Comparison of ENCODE assay signal across 13 cellular contexts in the genomic region with DNA sequence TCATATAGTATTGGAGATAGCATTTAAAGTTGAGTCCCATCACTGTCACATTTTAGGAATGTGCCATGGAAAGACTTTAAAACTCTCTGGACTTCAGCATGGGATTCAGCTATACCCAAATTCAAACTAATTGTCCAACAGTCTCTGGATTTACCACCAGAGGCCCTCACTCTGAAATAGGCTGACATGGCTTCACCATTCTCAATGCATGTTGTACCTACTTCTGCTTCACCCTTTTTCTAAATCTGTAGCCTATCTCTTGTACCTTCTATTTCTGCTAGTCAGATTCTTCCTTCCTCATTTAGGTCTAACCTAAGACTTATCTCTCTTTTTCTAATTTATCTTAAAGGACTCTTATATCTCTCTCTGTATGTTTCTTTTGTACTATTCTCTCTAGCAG.
DNase-seq lines count a peak whose midpoint lies in the region; ATAC-seq, FAIRE-seq and TF ChIP-seq lines count a peak whose summit lies in the region.
"Had no signal": no experiment of that assay in that cellular context is flagged by ENCODE, and none has a peak within 500 bp of the region (broad histone marks: within the 10 kb centered on the region; RNA-seq: fewer than 3 reads in every experiment).

No MANE protein-coding gene starts in this region.

- no peaks in the 10 kb centered on the region for H3K79me2 ChIP-seq in GM12878 (ENCODE audit: control insufficient read depth, insufficient read depth, low read length)

- peak; percentile 11 for DNase-seq in SIG-M5 treated with dmso at 0.1 percent for 504 hours (lab: John Stamatoyannopoulos, UW; ENCODE audit: unreplicated experiment)
- no peak for DNase-seq in SIG-M5 (lab: John Stamatoyannopoulos, UW)
- peak; percentile 22 for DNase-seq in KBM-7
- no peak for DNase-seq in GM12878 (ENCODE audit: low read depth, low spot score)
- no peak for DNase-seq in osteocyte (ENCODE audit: extremely low spot score, unreplicated experiment)
- DNase-seq in H54 (ENCODE audit: insufficient read length, low spot score) = no peak
- DNase-seq: activated CD8-positive, alpha-beta memory T cell treated with anti-CD3 and anti-CD28 coated beads, Interleukin-2, amount 50 U/mL, for 4 hours; central memory CD4-positive, alpha-beta T cell; NCI-H187 treated with DMSO at 0.1 percent for 48 hours had no signal

- no peaks in the 10 kb centered on the region for H3K27me3 ChIP-seq in GM12878 (replicated peaks in 1 of 2; ENCODE audit: control insufficient read depth in 2 of 2, insufficient read depth in 2 of 2, low read length in 1 of 2)
- H3K27me3 ChIP-seq: BLaER1, SJSA1 had no signal

- peaks cover 5% of the 10 kb centered on the region for H3K4me1 Mint-ChIP-seq in osteocyte (ENCODE audit: unreplicated experiment)

- no peak overlapping the region for H3K4me3 ChIP-seq in GM12878
- H3K4me3 ChIP-seq: BLaER1, SJSA1 had no signal

- no peaks in the 10 kb centered on the region for H3K9me3 ChIP-seq in GM12878 (replicated peaks; ENCODE audit: control insufficient read depth, insufficient read depth, low read length)
- H3K9me3 ChIP-seq: BLaER1, SJSA1 had no signal

- FAIRE-seq in GM12878 (lab: Jason Lieb, UNC) (no peak), H54 (lab: Jason Lieb, UNC) (no peak)

- TF ChIP-seq RAD21 in GM12878 (IDR thresholded peaks at IDR 0.05; ENCODE audit: insufficient read depth, low read depth, low read length) = 0 out of 2 replicates have a peak, but pooled peaks have one; percentile 11

- H2AFZ ChIP-seq in GM12878 (ENCODE audit: control insufficient read depth, low read depth, low read length) = no peak overlapping the region

- TF ChIP-seq POLR2A in GM12878 (IDR thresholded peaks at IDR 0.05; ENCODE audit: low read depth, low read length) (no peak), H54 (IDR thresholded peaks at IDR 0.05; ENCODE audit: low read depth, low read length) (no peak)

- H3K27ac ChIP-seq in GM12878 (ENCODE audit: control insufficient read depth, insufficient read depth) = no peak overlapping the region
- H3K27ac ChIP-seq: BLaER1, SJSA1 had no signal

- ATAC-seq in GM12878 (peak; percentile 58), HG02884 (IDR thresholded peaks at IDR 0.05; ENCODE audit: unreplicated experiment) (no peak), GM18868 (IDR thresholded peaks at IDR 0.05; ENCODE audit: unreplicated experiment) (no peak)

- in situ Hi-C loops in KBM-7 (cut with MboI; ENCODE audit: low pct_unique_long_range_greater_than_20kb, low sequenced_read_pairs) = no loop called here
- in situ Hi-C loops in GM12878 (cut with MboI) = loop anchor here (25.0 kb wide), 1 partner anchor 444 kb away; no protein-coding TSS in a partner anchor

- no peak overlapping the region for H3K4me3 Mint-ChIP-seq in osteocyte (ENCODE audit: unreplicated experiment)

- H3K36me3 ChIP-seq in GM12878 (ENCODE audit: control insufficient read depth in 2 of 2, insufficient read depth in 2 of 2, low read length in 1 of 2) = no peaks in the 10 kb centered on the region
- H3K36me3 ChIP-seq: SJSA1 had no signal

- H3K4me1 ChIP-seq in GM12878 (ENCODE audit: control insufficient read depth, insufficient read depth, low read length) = no peaks in the 10 kb centered on the region
- H3K4me1 ChIP-seq: SJSA1 had no signal

- BruUV-seq in GM12878 (replicated peaks; lab: Mats Ljungman, UMichigan) = no TSS peak

- no peak overlapping the region for H3K27ac Mint-ChIP-seq in osteocyte (ENCODE audit: unreplicated experiment)

- intact Hi-C loops in GM12878 (cut with micrococcal nuclease; ENCODE audit: unreplicated experiment) = no loop called here

- H3K9me3 Mint-ChIP-seq in osteocyte (ENCODE audit: unreplicated experiment) = no peaks in the 10 kb centered on the region

- H4K20me1 ChIP-seq in GM12878 (ENCODE audit: control insufficient read depth, insufficient read depth) = no peaks in the 10 kb centered on the region
- H4K20me1 ChIP-seq: BLaER1 had no signal

- TF ChIP-seq CTCF in GM12878 (IDR thresholded peaks at IDR 0.05 in 2 of 3, conservative IDR thresholded peaks at IDR 0.05 in 1 of 3; ENCODE audit: control insufficient read depth in 2 of 3, extremely low read depth in 1 of 3, insufficient read depth in 1 of 3, low read depth in 3 of 3, low read length in 3 of 3) (no peak), osteocyte (IDR thresholded peaks at IDR 0.05) (peak; percentile 45)

- no peaks in the 10 kb centered on the region for H3K36me3 Mint-ChIP-seq in osteocyte (ENCODE audit: unreplicated experiment)

- H3K4me2 ChIP-seq in GM12878 (ENCODE audit: control insufficient read depth, insufficient read depth) = no peak overlapping the region
- H3K4me2 ChIP-seq: BLaER1 had no signal

- no peak for TF ChIP-seq EP300 in GM12878 (IDR thresholded peaks at IDR 0.05; ENCODE audit: borderline replicate concordance in 1 of 2, control insufficient read depth in 1 of 2, low read depth in 2 of 2, low read length in 2 of 2)

- CTCF ChIA-PET in GM12878 (lab: Yijun Ruan, JAX) = no interaction called here

- POLR2A ChIA-PET in GM12878 (lab: Charles Lee) = no interaction called here

- RAD21 ChIA-PET in GM12878 (lab: Charles Lee; ENCODE audit: unreplicated experiment) = no interaction called here

- H3K9ac ChIP-seq in GM12878 (ENCODE audit: control insufficient read depth, insufficient read depth, low read length) = no peak overlapping the region
- H3K9ac ChIP-seq: BLaER1 had no signal

- SMC1A ChIA-PET in GM12878 (lab: Charles Lee; ENCODE audit: uncharacterized antibody, unreplicated experiment) = interaction anchor here (1.5 kb wide), 1 partner anchor 18 kb away, joined by 3 read pairs; no protein-coding TSS in a partner anchor

- H3K27me3 Mint-ChIP-seq in osteocyte (ENCODE audit: unreplicated experiment) = no peaks in the 10 kb centered on the region

TF ChIP-seq in GM12878, 131 proteins besides CTCF, POLR2A, EP300 and RAD21:
- no peak for TF ChIP-seq NR2C1 (IDR thresholded peaks at IDR 0.05)
- no peak for TF ChIP-seq ESRRA (IDR thresholded peaks at IDR 0.05; ENCODE audit: low read length)
- TF ChIP-seq, protein P1, sequence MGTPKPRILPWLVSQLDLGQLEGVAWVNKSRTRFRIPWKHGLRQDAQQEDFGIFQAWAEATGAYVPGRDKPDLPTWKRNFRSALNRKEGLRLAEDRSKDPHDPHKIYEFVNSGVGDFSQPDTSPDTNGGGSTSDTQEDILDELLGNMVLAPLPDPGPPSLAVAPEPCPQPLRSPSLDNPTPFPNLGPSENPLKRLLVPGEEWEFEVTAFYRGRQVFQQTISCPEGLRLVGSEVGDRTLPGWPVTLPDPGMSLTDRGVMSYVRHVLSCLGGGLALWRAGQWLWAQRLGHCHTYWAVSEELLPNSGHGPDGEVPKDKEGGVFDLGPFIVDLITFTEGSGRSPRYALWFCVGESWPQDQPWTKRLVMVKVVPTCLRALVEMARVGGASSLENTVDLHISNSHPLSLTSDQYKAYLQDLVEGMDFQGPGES (IDR thresholded peaks at IDR 0.05) = no peak
- no peak for TF ChIP-seq YBX1 (IDR thresholded peaks at IDR 0.05)
- TF ChIP-seq ZBED1 (IDR thresholded peaks at IDR 0.05; ENCODE audit: borderline replicate concordance) = no peak
- no peak for TF ChIP-seq SREBF2 (IDR thresholded peaks at IDR 0.05; ENCODE audit: low read length)
- TF ChIP-seq, protein P2, sequence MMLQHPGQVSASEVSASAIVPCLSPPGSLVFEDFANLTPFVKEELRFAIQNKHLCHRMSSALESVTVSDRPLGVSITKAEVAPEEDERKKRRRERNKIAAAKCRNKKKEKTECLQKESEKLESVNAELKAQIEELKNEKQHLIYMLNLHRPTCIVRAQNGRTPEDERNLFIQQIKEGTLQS (IDR thresholded peaks at IDR 0.05; ENCODE audit: borderline replicate concordance, extremely low read depth, low read depth, low read length) = no peak
- TF ChIP-seq, protein P3, sequence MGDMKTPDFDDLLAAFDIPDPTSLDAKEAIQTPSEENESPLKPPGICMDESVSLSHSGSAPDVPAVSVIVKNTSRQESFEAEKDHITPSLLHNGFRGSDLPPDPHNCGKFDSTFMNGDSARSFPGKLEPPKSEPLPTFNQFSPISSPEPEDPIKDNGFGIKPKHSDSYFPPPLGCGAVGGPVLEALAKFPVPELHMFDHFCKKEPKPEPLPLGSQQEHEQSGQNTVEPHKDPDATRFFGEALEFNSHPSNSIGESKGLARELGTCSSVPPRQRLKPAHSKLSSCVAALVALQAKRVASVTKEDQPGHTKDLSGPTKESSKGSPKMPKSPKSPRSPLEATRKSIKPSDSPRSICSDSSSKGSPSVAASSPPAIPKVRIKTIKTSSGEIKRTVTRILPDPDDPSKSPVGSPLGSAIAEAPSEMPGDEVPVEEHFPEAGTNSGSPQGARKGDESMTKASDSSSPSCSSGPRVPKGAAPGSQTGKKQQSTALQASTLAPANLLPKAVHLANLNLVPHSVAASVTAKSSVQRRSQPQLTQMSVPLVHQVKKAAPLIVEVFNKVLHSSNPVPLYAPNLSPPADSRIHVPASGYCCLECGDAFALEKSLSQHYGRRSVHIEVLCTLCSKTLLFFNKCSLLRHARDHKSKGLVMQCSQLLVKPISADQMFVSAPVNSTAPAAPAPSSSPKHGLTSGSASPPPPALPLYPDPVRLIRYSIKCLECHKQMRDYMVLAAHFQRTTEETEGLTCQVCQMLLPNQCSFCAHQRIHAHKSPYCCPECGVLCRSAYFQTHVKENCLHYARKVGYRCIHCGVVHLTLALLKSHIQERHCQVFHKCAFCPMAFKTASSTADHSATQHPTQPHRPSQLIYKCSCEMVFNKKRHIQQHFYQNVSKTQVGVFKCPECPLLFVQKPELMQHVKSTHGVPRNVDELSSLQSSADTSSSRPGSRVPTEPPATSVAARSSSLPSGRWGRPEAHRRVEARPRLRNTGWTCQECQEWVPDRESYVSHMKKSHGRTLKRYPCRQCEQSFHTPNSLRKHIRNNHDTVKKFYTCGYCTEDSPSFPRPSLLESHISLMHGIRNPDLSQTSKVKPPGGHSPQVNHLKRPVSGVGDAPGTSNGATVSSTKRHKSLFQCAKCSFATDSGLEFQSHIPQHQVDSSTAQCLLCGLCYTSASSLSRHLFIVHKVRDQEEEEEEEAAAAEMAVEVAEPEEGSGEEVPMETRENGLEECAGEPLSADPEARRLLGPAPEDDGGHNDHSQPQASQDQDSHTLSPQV (IDR thresholded peaks at IDR 0.05) = no peak
- no peak for TF ChIP-seq HDAC2 (IDR thresholded peaks at IDR 0.05)
- TF ChIP-seq SP1 (IDR thresholded peaks at IDR 0.05; ENCODE audit: low read depth, low read length) = no peak

Comparison
In these comparisons a context has a peak if more than half of its experiments do, and no peak if none do; other contexts are left out.
1. DNase-seq: peak in SIG-M5 treated with dmso at 0.1 percent for 504 hours (single experiment) and KBM-7 (single experiment); none in SIG-M5 (single experiment), GM12878 (single experiment), osteocyte (single experiment) and H54 (single experiment).